ENCODE assay signal across 1 cellular context in the genomic region with DNA sequence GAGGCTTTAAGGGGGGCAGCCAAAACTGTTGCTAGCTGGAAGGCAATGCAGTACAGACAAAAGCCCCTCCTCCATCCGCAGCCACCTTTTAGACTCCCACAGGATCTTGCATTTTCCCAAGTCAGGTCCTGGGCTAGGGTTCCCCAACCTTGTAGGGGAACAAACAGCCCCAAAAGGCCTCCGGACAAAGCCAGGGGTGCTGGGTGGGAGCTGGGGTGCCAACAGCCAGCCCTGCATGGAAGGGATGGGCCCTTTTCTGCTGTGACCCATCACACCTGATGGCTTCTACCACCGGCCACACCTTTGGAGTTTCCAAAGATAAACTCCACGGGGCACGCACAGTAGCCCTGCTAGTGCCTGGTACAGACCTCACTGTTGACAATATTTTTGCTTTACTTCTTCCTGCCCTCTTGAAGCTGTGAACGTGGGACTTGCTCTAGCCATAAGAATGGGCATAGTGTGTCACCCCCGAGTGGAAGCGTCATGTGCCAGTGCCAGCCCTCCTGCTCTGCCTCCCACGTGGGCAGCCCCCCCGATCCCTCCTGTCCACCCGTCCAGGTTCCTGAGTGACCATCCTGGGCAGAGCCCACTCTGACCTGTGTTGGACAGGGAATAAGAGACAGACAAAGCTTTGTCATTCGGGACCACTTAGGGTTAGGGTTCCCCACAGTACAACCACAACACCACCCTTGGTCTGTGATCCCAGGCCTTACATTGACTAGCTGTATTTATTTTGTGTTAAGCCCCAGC.
TF ChIP-seq lines count a peak whose summit lies in the region.

No MANE protein-coding gene starts in this region.

TF ChIP-seq in K562, 482 proteins besides CTCF, POLR2A, EP300 and RAD21:
- TF ChIP-seq SUPT5H (IDR thresholded peaks at IDR 0.05) (peak; percentile 42; the same call in 1 of the 2 replicates), ZNF740 (CRISPR knock-in tag; IDR thresholded peaks at IDR 0.05) (peak; percentile 24; the same call in 1 of the 2 replicates), ZNF740 (tag; IDR thresholded peaks at IDR 0.05) (no peak), RBM34 (IDR thresholded peaks at IDR 0.05; ENCODE audit: borderline replicate concordance, insufficient read depth, low read length) (no peak), RBFOX2 (IDR thresholded peaks at IDR 0.05; ENCODE audit: low read depth, low read length) (0 out of 2 replicates have a peak, but pooled peaks have one; percentile 24), DNMT1 (IDR thresholded peaks at IDR 0.05) (no peak), POLR2AphosphoS5 (IDR thresholded peaks at IDR 0.05; ENCODE audit: control insufficient read depth, insufficient read depth, low read depth, low read length) (peak; percentile 4; the same call in 1 of the 2 replicates), POLR2G (IDR thresholded peaks at IDR 0.05; ENCODE audit: low read depth, low read length) (peak; percentile 38; the same call in 1 of the 2 replicates), ZFX (CRISPR knock-in tag; IDR thresholded peaks at IDR 0.05) (no peak), POU5F1 (IDR thresholded peaks at IDR 0.05; ENCODE audit: borderline replicate concordance, low read depth, low read length, partially characterized antibody) (no peak), TEAD4 (IDR thresholded peaks at IDR 0.05; ENCODE audit: low read length) (no peak), TEAD4 (CRISPR knock-in tag; IDR thresholded peaks at IDR 0.05; ENCODE audit: borderline replicate concordance) (no peak), TAL1 (IDR thresholded peaks at IDR 0.05) (no peak), IFI16 (CRISPR knock-in tag; IDR thresholded peaks at IDR 0.05) (no peak)
